Comparison of ENCODE assay signal across 3 cellular contexts in genomic region chr11:50247309-50247874, GRCh38.
"Had no signal": no experiment of that assay in that cellular context is flagged by ENCODE, and none has a peak within 500 bp of the region (broad histone marks: within the 10 kb centered on the region; RNA-seq: fewer than 3 reads in every experiment).

No MANE protein-coding gene starts in this region.

- H3K4me3 ChIP-seq: GM12878 had no signal

- ATAC-seq: GM12878 had no signal

- DNase-seq: GDM1, GF-D8 had no signal
